ENCODE assay signal across 3 cellular contexts in genomic region chr1:154321609-154321934, GRCh38. TPM values are rescaled to one million over a fixed set of nuclear protein-coding genes. Genes with fewer than 3 reads are reported as not detected.
"Had no signal": no experiment of that assay in that cellular context is flagged by ENCODE, and none has a peak within 500 bp of the region (broad histone marks: within the 10 kb centered on the region; RNA-seq: fewer than 3 reads in every experiment).

No MANE protein-coding gene starts in this region.

RNA-seq across cellular contexts. Expression of gene AQP10, which starts 0.7 kb away (rescaled TPM):
- total RNA-seq: M059J, PC-3, SJSA1 had no signal
